In the genomic region with DNA sequence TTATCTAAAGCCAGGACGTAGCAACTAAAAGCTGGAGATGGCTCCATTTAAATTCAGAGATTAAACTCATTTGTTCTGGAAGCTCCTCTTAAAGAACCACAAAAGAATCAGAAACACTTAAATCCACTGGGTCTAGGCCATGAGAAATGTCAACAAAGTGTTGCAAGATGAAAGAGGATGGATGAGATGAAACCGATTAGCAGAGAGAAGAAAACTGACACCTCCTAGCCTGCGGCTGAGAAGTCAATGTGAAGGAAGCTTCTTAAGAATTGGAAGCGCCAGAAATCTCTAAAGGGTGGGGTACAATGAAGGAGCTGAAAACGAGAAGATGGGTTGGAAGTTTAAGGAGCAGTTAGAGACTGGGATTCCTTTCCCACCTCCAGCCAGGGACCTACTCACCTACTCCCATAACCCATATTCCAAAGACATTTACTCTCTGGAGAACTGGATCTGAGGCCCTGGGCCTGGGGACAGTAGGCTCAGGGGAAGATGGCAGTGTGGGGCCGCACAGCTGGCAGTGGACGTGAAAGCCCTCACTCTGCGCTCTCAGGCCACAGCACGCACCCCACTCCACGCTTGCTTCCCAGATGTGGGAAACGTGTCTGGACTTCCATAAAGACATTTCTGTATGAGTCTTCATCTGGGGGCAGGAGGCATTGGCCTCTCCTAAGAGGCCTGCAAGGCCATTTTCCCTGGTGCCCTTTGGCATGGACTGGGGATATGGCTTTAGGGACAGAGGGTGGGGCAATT, we compare ENCODE assay signal across 17 cellular contexts.
"Had no signal": no experiment of that assay in that cellular context is flagged by ENCODE, and none has a peak within 500 bp of the region (broad histone marks: within the 10 kb centered on the region; RNA-seq: fewer than 3 reads in every experiment).

No MANE protein-coding gene starts in this region.

- H3K9me3 ChIP-seq: breast epithelium, gastroesophageal sphincter, heart right ventricle, lower lobe of right lung, ovary had no signal

- DNase-seq: activated naive CD4-positive, alpha-beta T cell treated with Interleukin-2 at 50 U/mL for 16 hours; aorta; dermis blood vessel endothelial cell; erythroblast; heart right ventricle; left colon; lower lobe of right lung; midbrain; ovary; retina; stimulated activated CD4-positive, alpha-beta T cell treated with anti-CD3 and anti-CD28 coated beads, Interleukin-2, amount 100 ng/mL, for 48 hours had no signal

- H3K4me1 ChIP-seq: lower lobe of right lung had no signal

- H3K27ac ChIP-seq: gastroesophageal sphincter, heart right ventricle, lower lobe of right lung, ovary had no signal

- H3K4me1 Mint-ChIP-seq: stimulated activated memory B cell treated with anti-CD40 and anti-IgM and Interleukin-4, amounts not matched to agents 10 μg/mL and 1 μg/mL and 100 μg/mL, for 72 hours had no signal

- H3K9me3 Mint-ChIP-seq: activated T-helper 1 cell treated with anti-CD3 and anti-CD28 coated beads, Interleukin-12 subunit alpha, Interleukin-12 subunit beta, Interleukin-2, Interleukin-4 antibody, amounts not matched to agents 30 ng/mL and 10 ng/mL and 1 ng/mL, durations not matched to agents 14 hours and 24 hours and 36 hours; neural crest cell; stimulated activated memory B cell treated with anti-CD40 and anti-IgM and Interleukin-4, amounts not matched to agents 10 μg/mL and 1 μg/mL and 100 μg/mL, for 72 hours had no signal

- H3K36me3 Mint-ChIP-seq: stimulated activated memory B cell treated with anti-CD40 and anti-IgM and Interleukin-4, amounts not matched to agents 10 μg/mL and 1 μg/mL and 100 μg/mL, for 72 hours had no signal

- H3K4me3 Mint-ChIP-seq: activated T-helper 1 cell treated with anti-CD3 and anti-CD28 coated beads, Interleukin-12 subunit alpha, Interleukin-12 subunit beta, Interleukin-2, Interleukin-4 antibody, amounts not matched to agents 30 ng/mL and 10 ng/mL and 1 ng/mL, durations not matched to agents 14 hours and 24 hours and 36 hours; neural crest cell; stimulated activated memory B cell treated with anti-CD40 and anti-IgM and Interleukin-4, amounts not matched to agents 10 μg/mL and 1 μg/mL and 100 μg/mL, for 72 hours had no signal

- H3K4me3 ChIP-seq: breast epithelium, gastroesophageal sphincter, heart right ventricle, lower lobe of right lung, ovary had no signal

- H3K27ac Mint-ChIP-seq: activated T-helper 1 cell treated with anti-CD3 and anti-CD28 coated beads, Interleukin-12 subunit alpha, Interleukin-12 subunit beta, Interleukin-2, Interleukin-4 antibody, amounts not matched to agents 30 ng/mL and 10 ng/mL and 1 ng/mL, durations not matched to agents 14 hours and 24 hours and 36 hours; stimulated activated memory B cell treated with anti-CD40 and anti-IgM and Interleukin-4, amounts not matched to agents 10 μg/mL and 1 μg/mL and 100 μg/mL, for 72 hours had no signal

- H3K27me3 ChIP-seq: breast epithelium, gastroesophageal sphincter, heart right ventricle, ovary had no signal

- ATAC-seq: activated CD4-positive, CD25-positive, alpha-beta regulatory T cell treated with anti-CD3 and anti-CD28 coated beads, Interleukin-2, amount 50 U/mL, for 24 hours; gastroesophageal sphincter; left colon; lower lobe of right lung; stimulated activated memory B cell treated with anti-CD40 and anti-IgM and Interleukin-4, amounts not matched to agents 10 μg/mL and 1 μg/mL and 100 μg/mL, for 72 hours had no signal

- H3K36me3 ChIP-seq: breast epithelium, gastroesophageal sphincter, heart right ventricle, lower lobe of right lung, ovary had no signal
